Comparison of ENCODE assay signal across 9 cellular contexts in genomic region chr4:189202869-189203271, GRCh38.
DNase-seq lines count a peak whose midpoint lies in the region; ATAC-seq and TF ChIP-seq lines count a peak whose summit lies in the region.
"Had no signal": no experiment of that assay in that cellular context is flagged by ENCODE, and none has a peak within 500 bp of the region (broad histone marks: within the 10 kb centered on the region; RNA-seq: fewer than 3 reads in every experiment).

No MANE protein-coding gene starts in this region.

- H3K9me3 Mint-ChIP-seq in activated naive CD8-positive, alpha-beta T cell (ENCODE audit: low read depth): no peaks in the 10 kb centered on the region
- H3K9me3 Mint-ChIP-seq in activated naive CD8-positive, alpha-beta T cell treated with anti-CD3 and anti-CD28 coated beads, Interleukin-2, amount 50 U/mL, for 24 hours: peaks cover 7% of the 10 kb centered on the region
- H3K9me3 Mint-ChIP-seq in glutamatergic neuron (ENCODE audit: unreplicated experiment): no peaks in the 10 kb centered on the region
- H3K9me3 Mint-ChIP-seq: dendritic cell treated with granulocyte-macrophage colony-stimulating factor and Interleukin-4, amounts not matched to agents 40 ng/mL and 50 ng/mL, for 4 days had no signal

- peaks cover 11% of the 10 kb centered on the region for H3K4me1 Mint-ChIP-seq in activated naive CD8-positive, alpha-beta T cell (ENCODE audit: low read depth)
- H3K4me1 Mint-ChIP-seq in activated naive CD8-positive, alpha-beta T cell treated with anti-CD3 and anti-CD28 coated beads, Interleukin-2, amount 50 U/mL, for 24 hours: no peaks in the 10 kb centered on the region
- H3K4me1 Mint-ChIP-seq in glutamatergic neuron (ENCODE audit: low read depth, unreplicated experiment): peaks cover 4% of the 10 kb centered on the region

- no peaks in the 10 kb centered on the region for H3K36me3 Mint-ChIP-seq in activated naive CD8-positive, alpha-beta T cell
- H3K36me3 Mint-ChIP-seq in activated naive CD8-positive, alpha-beta T cell treated with anti-CD3 and anti-CD28 coated beads, Interleukin-2, amount 50 U/mL, for 24 hours (ENCODE audit: low read depth): no peaks in the 10 kb centered on the region
- H3K36me3 Mint-ChIP-seq in glutamatergic neuron (ENCODE audit: unreplicated experiment): no peaks in the 10 kb centered on the region

- H3K27ac ChIP-seq in foreskin keratinocyte: no peak overlapping the region

- H3K4me3 Mint-ChIP-seq in activated naive CD8-positive, alpha-beta T cell: peak overlapping the region; percentile 12
- H3K4me3 Mint-ChIP-seq in activated naive CD8-positive, alpha-beta T cell treated with anti-CD3 and anti-CD28 coated beads, Interleukin-2, amount 50 U/mL, for 24 hours: no peak overlapping the region
- H3K4me3 Mint-ChIP-seq in glutamatergic neuron (ENCODE audit: unreplicated experiment): no peak overlapping the region
- H3K4me3 Mint-ChIP-seq: dendritic cell treated with granulocyte-macrophage colony-stimulating factor and Interleukin-4, amounts not matched to agents 40 ng/mL and 50 ng/mL, for 4 days had no signal

- H3K27me3 Mint-ChIP-seq in activated naive CD8-positive, alpha-beta T cell: peaks cover 2% of the 10 kb centered on the region
- no peaks in the 10 kb centered on the region for H3K27me3 Mint-ChIP-seq in activated naive CD8-positive, alpha-beta T cell treated with anti-CD3 and anti-CD28 coated beads, Interleukin-2, amount 50 U/mL, for 24 hours
- no peaks in the 10 kb centered on the region for H3K27me3 Mint-ChIP-seq in glutamatergic neuron (ENCODE audit: unreplicated experiment)
- H3K27me3 Mint-ChIP-seq: dendritic cell treated with granulocyte-macrophage colony-stimulating factor and Interleukin-4, amounts not matched to agents 40 ng/mL and 50 ng/mL, for 4 days had no signal

- H3K27ac Mint-ChIP-seq in activated naive CD8-positive, alpha-beta T cell: no peak overlapping the region
- H3K27ac Mint-ChIP-seq in activated naive CD8-positive, alpha-beta T cell treated with anti-CD3 and anti-CD28 coated beads, Interleukin-2, amount 50 U/mL, for 24 hours: no peak overlapping the region
- H3K27ac Mint-ChIP-seq in glutamatergic neuron (ENCODE audit: unreplicated experiment): no peak overlapping the region
- H3K27ac Mint-ChIP-seq: dendritic cell treated with granulocyte-macrophage colony-stimulating factor and Interleukin-4, amounts not matched to agents 40 ng/mL and 50 ng/mL, for 4 days had no signal

- H3K27me3 ChIP-seq in foreskin keratinocyte: no peaks in the 10 kb centered on the region

- TF ChIP-seq CTCF in foreskin keratinocyte (conservative IDR thresholded peaks at IDR 0.05) (no peak), glutamatergic neuron (IDR thresholded peaks at IDR 0.05; ENCODE audit: partially characterized antibody, unreplicated experiment) (no peak)

- no peak for ATAC-seq in activated naive CD8-positive, alpha-beta T cell treated with anti-CD3 and anti-CD28 coated beads, Interleukin-2, amount 50 U/mL, for 24 hours
- peak; percentile 46 for ATAC-seq in foreskin keratinocyte

- DNase-seq in activated naive CD8-positive, alpha-beta T cell treated with anti-CD3 and anti-CD28 coated beads, Interleukin-2, amount 50 U/mL, for 24 hours: no peak
- DNase-seq in SW480 (ENCODE audit: low spot score) (peak; percentile 19), foreskin keratinocyte (peak; percentile 12 to 47), stromal cell of bone marrow (ENCODE audit: low read depth) (peak; percentile 18), iPS-NIHi11 (ENCODE audit: low spot score) (no peak), DMS79 (lab: John Stamatoyannopoulos, UW) (no peak), glutamatergic neuron (no peak)

- no peaks in the 10 kb centered on the region for H3K4me1 ChIP-seq in foreskin keratinocyte

Comparison
In these comparisons a context has a peak if more than half of its experiments do, and no peak if none do; other contexts are left out.
1. DNase-seq: peak in SW480 (single experiment), foreskin keratinocyte (2 of 2) and stromal cell of bone marrow (single experiment); none in activated naive CD8-positive, alpha-beta T cell treated with anti-CD3 and anti-CD28 coated beads, Interleukin-2, amount 50 U/mL, for 24 hours (single experiment), iPS-NIHi11 (single experiment), DMS79 (single experiment) and glutamatergic neuron (single experiment).